Comparison of ENCODE assay signal across 30 cellular contexts in genomic region chr19:35105411-35106290, GRCh38. TPM values are rescaled to one million over a fixed set of nuclear protein-coding genes. Genes with fewer than 3 reads are reported as not detected.
DNase-seq lines count a peak whose midpoint lies in the region; ATAC-seq and TF ChIP-seq lines count a peak whose summit lies in the region.
"Had no signal": no experiment of that assay in that cellular context is flagged by ENCODE, and none has a peak within 500 bp of the region (broad histone marks: within the 10 kb centered on the region; RNA-seq: fewer than 3 reads in every experiment).

No MANE protein-coding gene starts in this region.

- H3K36me3 ChIP-seq in HCT116 (ENCODE audit: control insufficient read depth in 1 of 2, insufficient read depth in 2 of 2, low read length in 2 of 2) = no peaks in the 10 kb centered on the region
- no peaks in the 10 kb centered on the region for H3K36me3 ChIP-seq in rectal smooth muscle tissue (ENCODE audit: control insufficient read depth, insufficient read depth, low read length)
- H3K36me3 ChIP-seq: lower lobe of right lung, ovary, thoracic aorta had no signal

- H3K79me2 ChIP-seq in HCT116 (ENCODE audit: insufficient read depth, low read length) = no peaks in the 10 kb centered on the region

- POLR2A ChIA-PET in activated CD4-positive, alpha-beta T cell treated with anti-CD3 and anti-CD28 coated beads for 36 hours (lab: Charles Lee) = no interaction called here
- POLR2A ChIA-PET in HCT116 (lab: Charles Lee) = no interaction called here

- H3K9me2 ChIP-seq in HCT116 (ENCODE audit: insufficient read depth) = no peaks in the 10 kb centered on the region

- H3K27me3 ChIP-seq in HCT116 (ENCODE audit: insufficient read depth, low read length) = no peaks in the 10 kb centered on the region
- no peaks in the 10 kb centered on the region for H3K27me3 ChIP-seq in rectal smooth muscle tissue (ENCODE audit: control insufficient read depth, insufficient read depth, low read length)
- H3K27me3 ChIP-seq: body of pancreas, ovary had no signal

- no peak for TF ChIP-seq RAD21 in HCT116 (IDR thresholded peaks at IDR 0.05; ENCODE audit: low read depth)

- no peak for TF ChIP-seq POLR2A in HCT116 (IDR thresholded peaks at IDR 0.05; ENCODE audit: borderline replicate concordance, extremely low read depth, insufficient read depth, insufficient read length)

- ATAC-seq in activated CD4-positive, alpha-beta T cell treated with anti-CD3 and anti-CD28 coated beads for 36 hours = no peak
- ATAC-seq in HCT116 (no peak), HG03108 (IDR thresholded peaks at IDR 0.05; ENCODE audit: unreplicated experiment) (no peak)
- ATAC-seq: body of pancreas, lower lobe of right lung, Panc1 had no signal

- no peaks in the 10 kb centered on the region for H4K20me1 ChIP-seq in HCT116 (ENCODE audit: insufficient read depth)

- intact Hi-C loops in activated CD4-positive, alpha-beta T cell treated with anti-CD3 and anti-CD28 coated beads for 36 hours (cut with DNase I, micrococcal nuclease) = no loop called here
- intact Hi-C loops in HCT116 (cut with micrococcal nuclease) = no loop called here

- peaks cover 14 to 35% of the 10 kb centered on the region in 2 experiments for H3K4me1 ChIP-seq in HCT116 (ENCODE audit: control insufficient read depth in 1 of 2, insufficient read depth in 2 of 2, low read length in 2 of 2)
- H3K4me1 ChIP-seq in rectal smooth muscle tissue (ENCODE audit: control insufficient read depth, insufficient read depth, low read length) = no peaks in the 10 kb centered on the region

- H3K9me3 ChIP-seq in HCT116 (ENCODE audit: control insufficient read depth in 1 of 2, insufficient read depth in 1 of 2, low read depth in 1 of 2, low read length in 2 of 2) = peaks cover 0 to 11% of the 10 kb centered on the region in 2 experiments; a peak in 1 of 4 replicates
- H3K9me3 ChIP-seq: body of pancreas, lower lobe of right lung, ovary, thoracic aorta had no signal

- H3K4me3 ChIP-seq in HCT116 (replicated peaks in 1 of 2; ENCODE audit: low read depth in 1 of 2, low read length in 2 of 2) = no peak overlapping the region
- no peak overlapping the region for H3K4me3 ChIP-seq in rectal smooth muscle tissue (ENCODE audit: low read length)
- H3K4me3 ChIP-seq: body of pancreas, lower lobe of right lung, ovary, thoracic aorta had no signal

- H3K4me2 ChIP-seq in HCT116 (ENCODE audit: low read length) = no peak overlapping the region

- no peaks in the 10 kb centered on the region for H3K36me3 Mint-ChIP-seq in activated CD4-positive, alpha-beta T cell treated with anti-CD3 and anti-CD28 coated beads for 36 hours (ENCODE audit: low read depth)

- RAD21 ChIA-PET in HCT116 (lab: Charles Lee; ENCODE audit: low non-redundant PET in 1 of 2, low total read pairs in 2 of 2, uncharacterized antibody in 2 of 2, unreplicated experiment in 2 of 2) = no interaction called here

- peak overlapping the region; percentile 55 for H3K27ac Mint-ChIP-seq in activated CD4-positive, alpha-beta T cell treated with anti-CD3 and anti-CD28 coated beads for 36 hours
- H3K27ac Mint-ChIP-seq: nephron had no signal

- DNase-seq in activated CD4-positive, alpha-beta T cell treated with anti-CD3 and anti-CD28 coated beads for 36 hours = no peak
- no peak for DNase-seq in activated CD4-positive, alpha-beta T cell treated with anti-CD3 and anti-CD28 coated beads, Interleukin-2, amount 50 U/mL, for 4 hours
- DNase-seq in HCT116 (ENCODE audit: low read depth, low spot score) = no peak
- peak in 1 of 61 donors; percentile 32 for DNase-seq in caudate nucleus (lab: John Stamatoyannopoulos, UW)
- no peak for DNase-seq in NCI-H1694 (lab: John Stamatoyannopoulos, UW)
- DNase-seq in D341Med (ENCODE audit: low spot score) = no peak
- DNase-seq: 8988T; activated CD4-positive, alpha-beta T cell treated with anti-CD3 and anti-CD28 coated beads, Interleukin-2, amount 50 U/mL, for 1 hour; activated effector memory CD4-positive, alpha-beta T cell treated with Interleukin-2 at 50 U/mL for 16 hours; body of pancreas; effector CD8-positive, alpha-beta T cell; EL; lower lobe of right lung; NCI-H1092 treated with DMSO at 0.1 percent for 48 hours; NCI-H187 treated with DMSO at 0.1 percent for 48 hours; NCI-H524 treated with DMSO at 0.1 percent for 48 hours; ovary; retina; SHP77 treated with DMSO at 0.1 percent for 48 hours; T-helper 9 cell had no signal

- TF ChIP-seq CTCF in HCT116 (IDR thresholded peaks at IDR 0.05 in 2 of 3, conservative IDR thresholded peaks at IDR 0.05 in 1 of 3; ENCODE audit: borderline replicate concordance in 1 of 3, insufficient read depth in 1 of 3, low read depth in 2 of 3, low read length in 2 of 3) = no peak

- peaks cover 4% of the 10 kb centered on the region for H3K9me3 Mint-ChIP-seq in activated CD4-positive, alpha-beta T cell treated with anti-CD3 and anti-CD28 coated beads for 36 hours (ENCODE audit: low read depth)
- H3K9me3 Mint-ChIP-seq: nephron had no signal

- H3K27ac ChIP-seq in HCT116 (ENCODE audit: low read depth, low read length) (peak overlapping the region; percentile 52; the same call in 1 of the 2 replicates), caudate nucleus (ENCODE audit: low read depth, low read length) (peak overlapping the region; percentile 97), rectal smooth muscle tissue (ENCODE audit: low read depth, low read length) (peak overlapping the region; percentile 34)
- H3K27ac ChIP-seq: body of pancreas, lower lobe of right lung, ovary, thoracic aorta had no signal

- peaks cover 6% of the 10 kb centered on the region for H3K4me1 Mint-ChIP-seq in activated CD4-positive, alpha-beta T cell treated with anti-CD3 and anti-CD28 coated beads for 36 hours
- H3K4me1 Mint-ChIP-seq: nephron had no signal

- CTCF ChIA-PET in activated CD4-positive, alpha-beta T cell treated with anti-CD3 and anti-CD28 coated beads for 36 hours (lab: Charles Lee) = interaction anchor here (0.6 kb wide), 1 partner anchor 619 kb away, joined by 4 read pairs; no protein-coding TSS in a partner anchor
- CTCF ChIA-PET in HCT116 (lab: Charles Lee) = no interaction called here

- no peak overlapping the region for H2AFZ ChIP-seq in HCT116 (ENCODE audit: low read depth, low read length, poor library complexity, severe bottlenecking)

- no peaks in the 10 kb centered on the region for H3K27me3 Mint-ChIP-seq in activated CD4-positive, alpha-beta T cell treated with anti-CD3 and anti-CD28 coated beads for 36 hours

- BruUV-seq in HCT116 (replicated peaks; lab: Mats Ljungman, UMichigan) = no TSS peak

- H3K4me3 Mint-ChIP-seq in activated CD4-positive, alpha-beta T cell treated with anti-CD3 and anti-CD28 coated beads for 36 hours = no peak overlapping the region
- H3K4me3 Mint-ChIP-seq: nephron had no signal

- H3K9ac ChIP-seq in HCT116 (ENCODE audit: low read length) = no peak overlapping the region
- no peak overlapping the region for H3K9ac ChIP-seq in rectal smooth muscle tissue (ENCODE audit: low read length)

TF ChIP-seq in HCT116, 20 proteins besides CTCF, POLR2A, EP300 and RAD21:
- no peak for TF ChIP-seq CEBPB (IDR thresholded peaks at IDR 0.05; ENCODE audit: low read depth)
- TF ChIP-seq, protein P1, sequence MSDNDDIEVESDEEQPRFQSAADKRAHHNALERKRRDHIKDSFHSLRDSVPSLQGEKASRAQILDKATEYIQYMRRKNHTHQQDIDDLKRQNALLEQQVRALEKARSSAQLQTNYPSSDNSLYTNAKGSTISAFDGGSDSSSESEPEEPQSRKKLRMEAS (IDR thresholded peaks at IDR 0.05) = no peak
- TF ChIP-seq SRF (IDR thresholded peaks at IDR 0.05; ENCODE audit: low read depth) = no peak
- TF ChIP-seq EZH2 (IDR thresholded peaks at IDR 0.05) = no peak
- TF ChIP-seq, protein P2, sequence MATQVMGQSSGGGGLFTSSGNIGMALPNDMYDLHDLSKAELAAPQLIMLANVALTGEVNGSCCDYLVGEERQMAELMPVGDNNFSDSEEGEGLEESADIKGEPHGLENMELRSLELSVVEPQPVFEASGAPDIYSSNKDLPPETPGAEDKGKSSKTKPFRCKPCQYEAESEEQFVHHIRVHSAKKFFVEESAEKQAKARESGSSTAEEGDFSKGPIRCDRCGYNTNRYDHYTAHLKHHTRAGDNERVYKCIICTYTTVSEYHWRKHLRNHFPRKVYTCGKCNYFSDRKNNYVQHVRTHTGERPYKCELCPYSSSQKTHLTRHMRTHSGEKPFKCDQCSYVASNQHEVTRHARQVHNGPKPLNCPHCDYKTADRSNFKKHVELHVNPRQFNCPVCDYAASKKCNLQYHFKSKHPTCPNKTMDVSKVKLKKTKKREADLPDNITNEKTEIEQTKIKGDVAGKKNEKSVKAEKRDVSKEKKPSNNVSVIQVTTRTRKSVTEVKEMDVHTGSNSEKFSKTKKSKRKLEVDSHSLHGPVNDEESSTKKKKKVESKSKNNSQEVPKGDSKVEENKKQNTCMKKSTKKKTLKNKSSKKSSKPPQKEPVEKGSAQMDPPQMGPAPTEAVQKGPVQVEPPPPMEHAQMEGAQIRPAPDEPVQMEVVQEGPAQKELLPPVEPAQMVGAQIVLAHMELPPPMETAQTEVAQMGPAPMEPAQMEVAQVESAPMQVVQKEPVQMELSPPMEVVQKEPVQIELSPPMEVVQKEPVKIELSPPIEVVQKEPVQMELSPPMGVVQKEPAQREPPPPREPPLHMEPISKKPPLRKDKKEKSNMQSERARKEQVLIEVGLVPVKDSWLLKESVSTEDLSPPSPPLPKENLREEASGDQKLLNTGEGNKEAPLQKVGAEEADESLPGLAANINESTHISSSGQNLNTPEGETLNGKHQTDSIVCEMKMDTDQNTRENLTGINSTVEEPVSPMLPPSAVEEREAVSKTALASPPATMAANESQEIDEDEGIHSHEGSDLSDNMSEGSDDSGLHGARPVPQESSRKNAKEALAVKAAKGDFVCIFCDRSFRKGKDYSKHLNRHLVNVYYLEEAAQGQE (IDR thresholded peaks at IDR 0.05; ENCODE audit: low read depth) = no peak

RNA-seq across cellular contexts. Expression of gene FXYD3, which starts 10.0 kb away (rescaled TPM):
- not detected for total RNA-seq in activated CD4-positive, alpha-beta T cell treated with anti-CD3 and anti-CD28 coated beads for 36 hours
- 17.4 TPM for total RNA-seq in HCT116 (2021; ENCODE audit: unreplicated experiment)
- polyA plus RNA-seq in HCT116 (2012) = 28.6 and 32.2 TPM in 2 replicates
- total RNA-seq: chondrocyte, epithelial cell of proximal tubule, fibroblast of villous mesenchyme, mononuclear cell had no signal

RNA-seq across cellular contexts. Expression of gene LGI4, which starts 29.2 kb away (rescaled TPM):
- under 1 TPM; 0.66 to 0.67 TPM for total RNA-seq in activated CD4-positive, alpha-beta T cell treated with anti-CD3 and anti-CD28 coated beads for 36 hours
- 0.32 TPM for total RNA-seq in HCT116 (2021; ENCODE audit: unreplicated experiment)
- 0.94 and 1.4 TPM in 2 replicates for polyA plus RNA-seq in HCT116 (2012)
- total RNA-seq: epithelial cell of proximal tubule, fibroblast of villous mesenchyme, kidney epithelial cell had no signal

RNA-seq across cellular contexts. Expression of gene FXYD1, which starts 33.0 kb away (rescaled TPM):
- 1 to 10 TPM; 1.9 to 2.4 TPM for total RNA-seq in activated CD4-positive, alpha-beta T cell treated with anti-CD3 and anti-CD28 coated beads for 36 hours
- 7.8 TPM for total RNA-seq in HCT116 (2021; ENCODE audit: unreplicated experiment)
- 8.7 and 12.0 TPM in 2 replicates for polyA plus RNA-seq in HCT116 (2012)
- total RNA-seq: epithelial cell of proximal tubule, fibroblast of villous mesenchyme, kidney epithelial cell had no signal

RNA-seq across cellular contexts. Expression of gene FXYD7, which starts 37.4 kb away (rescaled TPM):
- total RNA-seq in activated CD4-positive, alpha-beta T cell treated with anti-CD3 and anti-CD28 coated beads for 36 hours = under 1 TPM; 0.41 to 0.46 TPM
- 0.71 TPM for total RNA-seq in HCT116 (2021; ENCODE audit: unreplicated experiment)
- 0.46 and 0.52 TPM in 2 replicates for polyA plus RNA-seq in HCT116 (2012)
- total RNA-seq: chondrocyte, epithelial cell of proximal tubule, kidney epithelial cell, lower lobe of right lung, thoracic aorta had no signal

RNA-seq across cellular contexts. Expression of gene FXYD5, which starts 48.9 kb away (rescaled TPM):
- total RNA-seq in activated CD4-positive, alpha-beta T cell treated with anti-CD3 and anti-CD28 coated beads for 36 hours = 100 to 1,000 TPM; 261 to 358 TPM
- total RNA-seq in HCT116 (2021; ENCODE audit: unreplicated experiment) = 123 TPM
- polyA plus RNA-seq in HCT116 (2012) = 416 TPM in 2 replicates

Comparison
In these comparisons a context has a peak if more than half of its experiments do, and no peak if none do; other contexts are left out.
1. H3K27ac ChIP-seq: peak in every context shown above with its lines; median percentile 97 in caudate nucleus; 52 in HCT116; 34 in rectal smooth muscle tissue.
2. RNA of gene FXYD3, which starts 10.0 kb away (total RNA-seq): 17.4 TPM in HCT116 (single experiment); not detected in activated CD4-positive, alpha-beta T cell treated with anti-CD3 and anti-CD28 coated beads for 36 hours; every median in the first group is over 10 times any median in the second.